18 cellular contexts compared by ENCODE assay signal in genomic region chr4:134812611-134813010, GRCh38.
DNase-seq lines count a peak whose midpoint lies in the region; FAIRE-seq and TF ChIP-seq lines count a peak whose summit lies in the region.
"Had no signal": no experiment of that assay in that cellular context is flagged by ENCODE, and none has a peak within 500 bp of the region (broad histone marks: within the 10 kb centered on the region; RNA-seq: fewer than 3 reads in every experiment).

No MANE protein-coding gene starts in this region.

- intact Hi-C loops in colonic mucosa (cut with DNase I) = no loop called here

- no peaks in the 10 kb centered on the region for H3K36me3 ChIP-seq in adipocyte (ENCODE audit: control insufficient read depth, insufficient read depth, low read length, severe bottlenecking)
- no peaks in the 10 kb centered on the region for H3K36me3 ChIP-seq in small intestine (ENCODE audit: control insufficient read depth in 2 of 2, insufficient read depth in 2 of 2, low read length in 2 of 2)
- no peaks in the 10 kb centered on the region for H3K36me3 ChIP-seq in colonic mucosa
- H3K36me3 ChIP-seq: BE2C, HAP-1 had no signal

- H3K4me1 ChIP-seq in adipocyte (ENCODE audit: control insufficient read depth, insufficient read depth, low read length) = no peaks in the 10 kb centered on the region
- H3K4me1 ChIP-seq in small intestine (ENCODE audit: control insufficient read depth in 2 of 2, insufficient read depth in 1 of 2, low read depth in 1 of 2, low read length in 1 of 2) = no peaks in the 10 kb centered on the region
- H3K4me1 ChIP-seq in colonic mucosa = no peaks in the 10 kb centered on the region
- H3K4me1 ChIP-seq: BE2C, Caco-2, HAP-1 had no signal

- FAIRE-seq in G401.6 (lab: Jason Lieb, UNC) (peak; percentile 44), small intestine (lab: Jason Lieb, UNC) (peak; percentile 44), GM19239 (lab: Jason Lieb, UNC) (no peak)
- FAIRE-seq: D721Med, GM12878 had no signal

- peaks cover 6% of the 10 kb centered on the region for H3K9me3 ChIP-seq in adipocyte (ENCODE audit: control insufficient read depth, low read length)
- no peaks in the 10 kb centered on the region for H3K9me3 ChIP-seq in small intestine (ENCODE audit: control insufficient read depth, low read depth)
- H3K9me3 ChIP-seq in colonic mucosa = no peaks in the 10 kb centered on the region
- H3K9me3 ChIP-seq: BE2C, Caco-2, HAP-1 had no signal

- TF ChIP-seq CTCF in colonic mucosa (IDR thresholded peaks at IDR 0.05) = no peak

- DNase-seq in adipocyte (ENCODE audit: low read depth) (peak; percentile 79), fibroblast of peridontal ligament (ENCODE audit: extremely low read depth) (peak; percentile 18), small intestine (no peak), GM19239 (ENCODE audit: insufficient read length, low spot score) (no peak), OCI-M1 (lab: John Stamatoyannopoulos, UW) (no peak), colonic mucosa (no peak)
- DNase-seq: BE2C; Caco-2; CD4-positive, alpha-beta T cell; DMS153; DMS79; GM23248 had no signal

- no peak overlapping the region for H3K9ac ChIP-seq in adipocyte (ENCODE audit: low read length)
- no peak overlapping the region for H3K9ac ChIP-seq in colonic mucosa (ENCODE audit: low read depth in 2 of 2, low read length in 2 of 2)
- H3K9ac ChIP-seq: GM23248 had no signal

- H3K4me3 ChIP-seq in adipocyte (ENCODE audit: low read length) = no peak overlapping the region
- H3K4me3 ChIP-seq in small intestine (ENCODE audit: low read depth in 1 of 2, low read length in 2 of 2) = no peak overlapping the region
- H3K4me3 ChIP-seq in colonic mucosa = no peak overlapping the region
- H3K4me3 ChIP-seq: GM12878, GM23248, HAP-1 had no signal

- H3K27ac ChIP-seq in small intestine (ENCODE audit: low read depth in 1 of 2, low read length in 1 of 2) (no peak overlapping the region), colonic mucosa (no peak overlapping the region)
- H3K27ac ChIP-seq: C4-2B, GM23248, HL-60 had no signal

- WGBS in small intestine, 3 donors = 82 to 89% (median 86%) methylated on average over 3 of the region's 3 CpGs

- H3K27me3 ChIP-seq in adipocyte (replicated peaks; ENCODE audit: control insufficient read depth, insufficient read depth, low read length) (no peaks in the 10 kb centered on the region), small intestine (ENCODE audit: control insufficient read depth in 2 of 2, insufficient read depth in 2 of 2, low read length in 2 of 2) (no peaks in the 10 kb centered on the region), colonic mucosa (no peaks in the 10 kb centered on the region)
- H3K27me3 ChIP-seq: BE2C had no signal

Comparison
In these comparisons a context has a peak if more than half of its experiments do, and no peak if none do; other contexts are left out.
1. DNase-seq: peak in adipocyte (single experiment) and fibroblast of peridontal ligament (single experiment); none in small intestine (single experiment), GM19239 (single experiment), OCI-M1 (single experiment) and colonic mucosa (single experiment).